Comparison of ENCODE assay signal across 15 cellular contexts in genomic region chr7:93914581-93915066, GRCh38. TPM values are rescaled to one million over a fixed set of nuclear protein-coding genes. Genes with fewer than 3 reads are reported as not detected.
A peak's percentile ranks its signal among the peaks of the same experiment; 100 is the strongest.
DNase-seq lines count a peak whose midpoint lies in the region; ATAC-seq and TF ChIP-seq lines count a peak whose summit lies in the region.
"Had no signal": no experiment of that assay in that cellular context is flagged by ENCODE, and none has a peak within 500 bp of the region (broad histone marks: within the 10 kb centered on the region; RNA-seq: fewer than 3 reads in every experiment).

No MANE protein-coding gene starts in this region.

- H3K4me3 Mint-ChIP-seq in MCF 10A (ENCODE audit: unreplicated experiment): peak overlapping the region; percentile 58

- H3K27ac Mint-ChIP-seq in MCF 10A (ENCODE audit: low read depth, unreplicated experiment): peak overlapping the region; percentile 68

- H3K4me1 ChIP-seq in stomach smooth muscle (ENCODE audit: control insufficient read depth, insufficient read depth, low read length): peaks cover 5% of the 10 kb centered on the region
- H3K4me1 ChIP-seq: Caco-2 had no signal

- H3K36me3 ChIP-seq in stomach smooth muscle (ENCODE audit: control insufficient read depth in 2 of 2, insufficient read depth in 2 of 2, low read length in 2 of 2): no peaks in the 10 kb centered on the region

- POLR2A ChIA-PET in MCF 10A (lab: Yijun Ruan, JAX): interaction anchor here (1.2 kb wide), 1 partner anchor 16 kb away, joined by 3 read pairs; no protein-coding TSS in a partner anchor

- DNase-seq in HT1080 (ENCODE audit: low read depth) (peak; percentile 72), MCF 10A (ENCODE audit: unreplicated experiment) (peak; percentile 91), left ventricle myocardium superior (no peak), dedifferentiated amniotic fluid mesenchymal stem cell (ENCODE audit: extremely low spot score) (no peak), NCI-H510A treated with DMSO at 0.1 percent for 48 hours (lab: John Stamatoyannopoulos, UW) (no peak)
- no peak for DNase-seq in effector CD8-positive, alpha-beta T cell (lab: John Stamatoyannopoulos, UW)
- DNase-seq: aorta; Caco-2; Karpas-422; occipital lobe; stimulated activated CD4-positive, alpha-beta T cell treated with anti-CD3 and anti-CD28 coated beads, Interleukin-4, amount 100 ng/mL, for 4 hours had no signal

- no peak for TF ChIP-seq CTCF in MCF 10A (IDR thresholded peaks at IDR 0.05; ENCODE audit: unreplicated experiment)

- H3K9ac ChIP-seq in stomach smooth muscle (ENCODE audit: low read length in 2 of 2): no peak overlapping the region

- H3K27me3 Mint-ChIP-seq in MCF 10A (ENCODE audit: insufficient read depth, unreplicated experiment): no peaks in the 10 kb centered on the region

- H3K9me3 Mint-ChIP-seq in MCF 10A (ENCODE audit: unreplicated experiment): no peaks in the 10 kb centered on the region

- no TSS peak for BruUV-seq in MCF 10A (replicated peaks; lab: Mats Ljungman, UMichigan)

- peak overlapping the region; percentile 19 for H3K27ac ChIP-seq in stomach smooth muscle (ENCODE audit: low read length)

- ATAC-seq in left ventricle myocardium superior: peak; percentile 67
- no peak for ATAC-seq in HG02763 (IDR thresholded peaks at IDR 0.05; ENCODE audit: unreplicated experiment)
- ATAC-seq: left lobe of liver had no signal

- H3K9me3 ChIP-seq in stomach smooth muscle (ENCODE audit: control insufficient read depth in 2 of 2, low read length in 2 of 2): no peaks in the 10 kb centered on the region
- H3K9me3 ChIP-seq: Caco-2 had no signal

- CTCF ChIA-PET in MCF 10A (lab: Yijun Ruan, JAX): interaction anchor here (0.7 kb wide), 2 partner anchors 10 to 11 kb away, joined by 3 to 4 read pairs; no protein-coding TSS in a partner anchor

- H3K27me3 ChIP-seq in stomach smooth muscle (ENCODE audit: control insufficient read depth in 1 of 2, insufficient read depth in 2 of 2, low read length in 2 of 2): no peaks in the 10 kb centered on the region

- peaks cover 15% of the 10 kb centered on the region for H3K4me1 Mint-ChIP-seq in MCF 10A (ENCODE audit: insufficient read depth, unreplicated experiment)

- peak overlapping the region; percentile 22 to 46 for H3K4me3 ChIP-seq in stomach smooth muscle (ENCODE audit: low read length in 2 of 2)

- intact Hi-C loops in MCF 10A (cut with micrococcal nuclease): no loop called here
- intact Hi-C loops in left ventricle myocardium superior (cut with micrococcal nuclease): no loop called here

- H3K36me3 Mint-ChIP-seq in MCF 10A (ENCODE audit: insufficient read depth, unreplicated experiment): no peaks in the 10 kb centered on the region

RNA-seq across cellular contexts. Expression of gene GNG11, which starts 6.9 kb away (rescaled TPM):
- total RNA-seq in HT1080 (2014; rRNA removed; shearing (Covaris generic)): 17.6 and 22.9 TPM in 2 replicates
- polyA plus RNA-seq in HT1080 (2015; cell fraction: cytosol; rRNA removed): 6.8 and 11.4 TPM in 2 replicates
- polyA plus RNA-seq in HT1080 (2015; cell fraction: nucleus; rRNA removed): 3.9 and 5.5 TPM in 2 replicates
- total RNA-seq in MCF 10A (2022) (3.9 and 4.6 TPM in 2 replicates), left ventricle myocardium superior (20.3 TPM)
- total RNA-seq: Caco-2 had no signal

RNA-seq across cellular contexts. Expression of gene GNGT1, which starts 8.3 kb away (rescaled TPM):
- total RNA-seq in HT1080 (2014; rRNA removed; shearing (Covaris generic)): not detected in 2 replicates
- not detected in 2 replicates for polyA plus RNA-seq in HT1080 (2015; cell fraction: cytosol; rRNA removed)
- not detected in 2 replicates for polyA plus RNA-seq in HT1080 (2015; cell fraction: nucleus; rRNA removed)
- total RNA-seq in MCF 10A (2022) (not detected in 2 replicates), left ventricle myocardium superior (not detected)
- total RNA-seq: aorta, left lobe of liver, occipital lobe had no signal
- polyA plus RNA-seq: aorta, H1 had no signal

RNA-seq across cellular contexts. Expression of gene TFPI2, which starts 24.1 kb away (rescaled TPM):
- total RNA-seq in HT1080 (2014; rRNA removed; shearing (Covaris generic)): not detected in 2 replicates
- polyA plus RNA-seq in HT1080 (2015; cell fraction: cytosol; rRNA removed): 0.57 and 0.81 TPM in 2 replicates
- polyA plus RNA-seq in HT1080 (2015; cell fraction: nucleus; rRNA removed): 0.78 and 1.8 TPM in 2 replicates
- total RNA-seq in MCF 10A (2022): not detected in 2 replicates
- 1.4 TPM for total RNA-seq in left ventricle myocardium superior
- total RNA-seq: Caco-2 had no signal

Comparison
In these comparisons a context has a peak if more than half of its experiments do, and no peak if none do; other contexts are left out.
1. DNase-seq: peak in HT1080 (single experiment) and MCF 10A (single experiment); none in left ventricle myocardium superior (single experiment), dedifferentiated amniotic fluid mesenchymal stem cell (single experiment), NCI-H510A treated with DMSO at 0.1 percent for 48 hours (single experiment) and effector CD8-positive, alpha-beta T cell (single experiment).